ENCODE assay signal across 17 cellular contexts in the genomic region with DNA sequence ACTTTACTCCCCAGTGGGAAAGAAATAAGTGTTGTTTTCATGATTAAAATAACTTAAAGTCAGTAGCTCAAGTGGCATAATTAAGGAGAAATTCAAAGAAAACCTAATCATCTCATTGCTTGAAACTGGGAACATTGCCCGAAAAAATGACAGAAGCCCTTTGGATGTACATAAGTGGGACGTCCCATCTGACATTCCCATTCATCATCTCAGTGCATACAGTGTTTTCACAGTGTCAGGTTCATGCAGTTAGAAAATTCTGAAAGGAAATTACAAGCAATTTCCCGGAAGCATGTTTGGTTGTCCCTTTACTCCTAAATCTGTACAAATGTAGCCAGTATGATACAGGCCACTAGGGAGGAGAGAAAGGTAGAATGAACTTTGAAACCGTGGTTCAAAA.
A peak's percentile ranks its signal among the peaks of the same experiment; 100 is the strongest.
DNase-seq lines count a peak whose midpoint lies in the region; ATAC-seq, FAIRE-seq and TF ChIP-seq lines count a peak whose summit lies in the region.
"Had no signal": no experiment of that assay in that cellular context is flagged by ENCODE, and none has a peak within 500 bp of the region (broad histone marks: within the 10 kb centered on the region; RNA-seq: fewer than 3 reads in every experiment).

No MANE protein-coding gene starts in this region.

- no peak overlapping the region for H3K4me2 ChIP-seq in K562 (ENCODE audit: insufficient read depth, low read length)

- BruUV-seq in K562 (replicated peaks; lab: Mats Ljungman, UMichigan), result no TSS peak

- TF ChIP-seq RAD21 in K562 (CRISPR knock-in tag; conservative IDR thresholded peaks at IDR 0.05 in 1 of 2, IDR thresholded peaks at IDR 0.05 in 1 of 2), result no peak

- in situ Hi-C loops in K562 (cut with MboI), result no loop called here
- in situ Hi-C loops in KBM-7 (cut with MboI; ENCODE audit: low pct_unique_long_range_greater_than_20kb, low sequenced_read_pairs), result no loop called here

- POLR2A ChIA-PET in HEK293 (lab: Yijun Ruan, JAX) (no interaction called here), K562 (lab: Yijun Ruan, JAX) (interaction anchor here (0.6 kb wide), 1 partner anchor 208 kb away, joined by 3 read pairs; no protein-coding TSS in a partner anchor)

- no peak overlapping the region for H2AFZ ChIP-seq in K562 (ENCODE audit: low read depth, low read length)
- H2AFZ ChIP-seq: GM23248 had no signal

- 5% methylated on average over 4 of the region's 4 CpGs for WGBS in K562 (ENCODE audit: insufficient coverage, low coverage, missing lambda C conversion rate)

- H3K36me3 ChIP-seq in HEK293 (ENCODE audit: control insufficient read depth in 2 of 2, insufficient read depth in 1 of 2, low read length in 2 of 2) (no peaks in the 10 kb centered on the region), K562 (ENCODE audit: control insufficient read depth, insufficient read depth, low read length) (no peaks in the 10 kb centered on the region)
- H3K36me3 ChIP-seq: HAP-1 had no signal

- H3K9ac ChIP-seq in K562 (ENCODE audit: insufficient read depth in 1 of 2, low read depth in 2 of 2, low read length in 2 of 2), result no peak overlapping the region
- H3K9ac ChIP-seq: GM23248 had no signal

- intact Hi-C loops in K562 (cut with micrococcal nuclease), result no loop called here

- TF ChIP-seq EP300 in K562 (IDR thresholded peaks at IDR 0.05; ENCODE audit: low read length), result no peak

- H3K4me1 ChIP-seq in HEK293 (ENCODE audit: control insufficient read depth, insufficient read depth, low read length) (peaks cover 3% of the 10 kb centered on the region; the same call in 1 of the 2 replicates), K562 (replicated peaks in 1 of 2; ENCODE audit: control insufficient read depth in 2 of 2, insufficient read depth in 2 of 2, low read length in 2 of 2) (no peaks in the 10 kb centered on the region)
- H3K4me1 ChIP-seq: HAP-1 had no signal

- FAIRE-seq in K562 (lab: Jason Lieb, UNC), result peak; percentile 42
- FAIRE-seq: A204.1, GM12892, GM18507 had no signal

- peaks cover 8 to 27% of the 10 kb centered on the region in 2 experiments; a peak in 4 of 5 replicates for H3K27me3 ChIP-seq in K562 (ENCODE audit: control insufficient read depth in 2 of 2, insufficient read depth in 2 of 2, low read length in 2 of 2)

- H3K79me2 ChIP-seq in K562 (ENCODE audit: control insufficient read depth, insufficient read depth, low read length), result no peaks in the 10 kb centered on the region

- CTCF ChIA-PET in HEK293 (lab: Yijun Ruan, JAX), result no interaction called here
- CTCF ChIA-PET in K562 (lab: Yijun Ruan, JAX; ENCODE audit: low intra/inter-chr PET ratio), result no interaction called here

- no peaks in the 10 kb centered on the region for H3K9me3 ChIP-seq in HEK293 (ENCODE audit: control insufficient read depth, insufficient read depth, low read depth, low read length)
- H3K9me3 ChIP-seq in K562 (replicated peaks; ENCODE audit: control insufficient read depth, insufficient read depth, low read depth, low read length), result no peaks in the 10 kb centered on the region
- H3K9me3 ChIP-seq: HAP-1 had no signal

- no peak for TF ChIP-seq CTCF in HEK293 (tag by site-specific recombination; IDR thresholded peaks at IDR 0.05)
- no peak for TF ChIP-seq CTCF in K562 (IDR thresholded peaks at IDR 0.05 in 2 of 3, conservative IDR thresholded peaks at IDR 0.05 in 1 of 3; ENCODE audit: insufficient read depth in 2 of 3, low read depth in 1 of 3, low read length in 3 of 3)

- H4K20me1 ChIP-seq in K562 (replicated peaks; ENCODE audit: control insufficient read depth, insufficient read depth, low read length), result no peaks in the 10 kb centered on the region

- ATAC-seq in K562, result no peak

- H3K4me3 ChIP-seq in HEK293 (ENCODE audit: low read depth, low read length), result no peak overlapping the region
- H3K4me3 ChIP-seq in K562, result no peak overlapping the region
- H3K4me3 ChIP-seq: GM23248, HAP-1 had no signal

- no peak for TF ChIP-seq POLR2A in K562 (conservative IDR thresholded peaks at IDR 0.05)

- H3K9me1 ChIP-seq in K562 (ENCODE audit: control insufficient read depth, insufficient read depth, low read length), result no peaks in the 10 kb centered on the region

- DNase-seq in NCI-H226 (peak; percentile 12), K562 (ENCODE audit: extremely low read depth in 1 of 4, low spot score in 3 of 4) (no peak), middle frontal gyrus (ENCODE audit: extremely low spot score, low spot score) (no peak), NCI-H2107 treated with DMSO at 0.1 percent for 48 hours (lab: John Stamatoyannopoulos, UW; ENCODE audit: unreplicated experiment) (no peak), KBM-7 (no peak)
- DNase-seq: AML-193; CD4-positive, alpha-beta T cell; DMS153; DMS79; GDM1; GM23248 had no signal

- H3K27ac ChIP-seq in HEK293 (ENCODE audit: extremely low read depth, low read depth, low read length) (no peak overlapping the region), K562 (ENCODE audit: extremely low read depth, low read depth, low read length) (no peak overlapping the region)
- H3K27ac ChIP-seq: C4-2B, GM23248 had no signal

TF ChIP-seq in HEK293, 187 proteins besides CTCF, POLR2A, EP300 and RAD21 (continues in another document):
- TF ChIP-seq ZNF629 (tag by site-specific recombination; IDR thresholded peaks at IDR 0.05) (no peak), ZNF266 (tag by site-specific recombination; IDR thresholded peaks at IDR 0.05; ENCODE audit: low read depth) (no peak)
- TF ChIP-seq, protein P1, sequence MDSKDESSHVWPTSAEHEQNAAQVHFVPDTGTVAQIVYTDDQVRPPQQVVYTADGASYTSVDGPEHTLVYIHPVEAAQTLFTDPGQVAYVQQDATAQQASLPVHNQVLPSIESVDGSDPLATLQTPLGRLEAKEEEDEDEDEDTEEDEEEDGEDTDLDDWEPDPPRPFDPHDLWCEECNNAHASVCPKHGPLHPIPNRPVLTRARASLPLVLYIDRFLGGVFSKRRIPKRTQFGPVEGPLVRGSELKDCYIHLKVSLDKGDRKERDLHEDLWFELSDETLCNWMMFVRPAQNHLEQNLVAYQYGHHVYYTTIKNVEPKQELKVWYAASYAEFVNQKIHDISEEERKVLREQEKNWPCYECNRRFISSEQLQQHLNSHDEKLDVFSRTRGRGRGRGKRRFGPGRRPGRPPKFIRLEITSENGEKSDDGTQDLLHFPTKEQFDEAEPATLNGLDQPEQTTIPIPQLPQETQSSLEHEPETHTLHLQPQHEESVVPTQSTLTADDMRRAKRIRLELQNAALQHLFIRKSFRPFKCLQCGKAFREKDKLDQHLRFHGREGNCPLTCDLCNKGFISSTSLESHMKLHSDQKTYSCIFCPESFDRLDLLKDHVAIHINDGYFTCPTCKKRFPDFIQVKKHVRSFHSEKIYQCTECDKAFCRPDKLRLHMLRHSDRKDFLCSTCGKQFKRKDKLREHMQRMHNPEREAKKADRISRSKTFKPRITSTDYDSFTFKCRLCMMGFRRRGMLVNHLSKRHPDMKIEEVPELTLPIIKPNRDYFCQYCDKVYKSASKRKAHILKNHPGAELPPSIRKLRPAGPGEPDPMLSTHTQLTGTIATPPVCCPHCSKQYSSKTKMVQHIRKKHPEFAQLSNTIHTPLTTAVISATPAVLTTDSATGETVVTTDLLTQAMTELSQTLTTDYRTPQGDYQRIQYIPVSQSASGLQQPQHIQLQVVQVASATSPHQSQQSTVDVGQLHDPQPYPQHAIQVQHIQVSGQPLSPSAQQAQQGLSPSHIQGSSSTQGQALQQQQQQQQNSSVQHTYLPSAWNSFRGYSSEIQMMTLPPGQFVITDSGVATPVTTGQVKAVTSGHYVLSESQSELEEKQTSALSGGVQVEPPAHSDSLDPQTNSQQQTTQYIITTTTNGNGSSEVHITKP (tag by site-specific recombination; IDR thresholded peaks at IDR 0.05), result peak; percentile 34; the same call in 1 of the 2 replicates

TF ChIP-seq in K562, 482 proteins besides CTCF, POLR2A, EP300 and RAD21:
- TF ChIP-seq CBFA2T3 (IDR thresholded peaks at IDR 0.05), result no peak
- no peak for TF ChIP-seq MEF2D (tag; conservative IDR thresholded peaks at IDR 0.05; ENCODE audit: low read depth)
- no peak for TF ChIP-seq BRD9 (IDR thresholded peaks at IDR 0.05; ENCODE audit: low read depth, partially characterized antibody)
- TF ChIP-seq, protein P2, sequence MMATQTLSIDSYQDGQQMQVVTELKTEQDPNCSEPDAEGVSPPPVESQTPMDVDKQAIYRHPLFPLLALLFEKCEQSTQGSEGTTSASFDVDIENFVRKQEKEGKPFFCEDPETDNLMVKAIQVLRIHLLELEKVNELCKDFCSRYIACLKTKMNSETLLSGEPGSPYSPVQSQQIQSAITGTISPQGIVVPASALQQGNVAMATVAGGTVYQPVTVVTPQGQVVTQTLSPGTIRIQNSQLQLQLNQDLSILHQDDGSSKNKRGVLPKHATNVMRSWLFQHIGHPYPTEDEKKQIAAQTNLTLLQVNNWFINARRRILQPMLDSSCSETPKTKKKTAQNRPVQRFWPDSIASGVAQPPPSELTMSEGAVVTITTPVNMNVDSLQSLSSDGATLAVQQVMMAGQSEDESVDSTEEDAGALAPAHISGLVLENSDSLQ (IDR thresholded peaks at IDR 0.05), result 0 out of 2 replicates have a peak, but pooled peaks have one; percentile 10
- TF ChIP-seq ZFX (CRISPR knock-in tag; IDR thresholded peaks at IDR 0.05), result no peak
- TF ChIP-seq PHB (CRISPR knock-in tag; IDR thresholded peaks at IDR 0.05), result no peak
- TF ChIP-seq, protein P3, sequence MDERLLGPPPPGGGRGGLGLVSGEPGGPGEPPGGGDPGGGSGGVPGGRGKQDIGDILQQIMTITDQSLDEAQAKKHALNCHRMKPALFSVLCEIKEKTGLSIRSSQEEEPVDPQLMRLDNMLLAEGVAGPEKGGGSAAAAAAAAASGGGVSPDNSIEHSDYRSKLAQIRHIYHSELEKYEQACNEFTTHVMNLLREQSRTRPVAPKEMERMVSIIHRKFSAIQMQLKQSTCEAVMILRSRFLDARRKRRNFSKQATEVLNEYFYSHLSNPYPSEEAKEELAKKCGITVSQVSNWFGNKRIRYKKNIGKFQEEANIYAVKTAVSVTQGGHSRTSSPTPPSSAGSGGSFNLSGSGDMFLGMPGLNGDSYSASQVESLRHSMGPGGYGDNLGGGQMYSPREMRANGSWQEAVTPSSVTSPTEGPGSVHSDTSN (CRISPR knock-in tag; IDR thresholded peaks at IDR 0.05; ENCODE audit: low read depth), result no peak
- TF ChIP-seq, protein P3 (tag; conservative IDR thresholded peaks at IDR 0.05; ENCODE audit: low read depth), result peak; percentile 95
- TF ChIP-seq MEIS2 (IDR thresholded peaks at IDR 0.05; ENCODE audit: partially characterized antibody), result peak; percentile 82
